9 cellular contexts compared by ENCODE assay signal in the genomic region with DNA sequence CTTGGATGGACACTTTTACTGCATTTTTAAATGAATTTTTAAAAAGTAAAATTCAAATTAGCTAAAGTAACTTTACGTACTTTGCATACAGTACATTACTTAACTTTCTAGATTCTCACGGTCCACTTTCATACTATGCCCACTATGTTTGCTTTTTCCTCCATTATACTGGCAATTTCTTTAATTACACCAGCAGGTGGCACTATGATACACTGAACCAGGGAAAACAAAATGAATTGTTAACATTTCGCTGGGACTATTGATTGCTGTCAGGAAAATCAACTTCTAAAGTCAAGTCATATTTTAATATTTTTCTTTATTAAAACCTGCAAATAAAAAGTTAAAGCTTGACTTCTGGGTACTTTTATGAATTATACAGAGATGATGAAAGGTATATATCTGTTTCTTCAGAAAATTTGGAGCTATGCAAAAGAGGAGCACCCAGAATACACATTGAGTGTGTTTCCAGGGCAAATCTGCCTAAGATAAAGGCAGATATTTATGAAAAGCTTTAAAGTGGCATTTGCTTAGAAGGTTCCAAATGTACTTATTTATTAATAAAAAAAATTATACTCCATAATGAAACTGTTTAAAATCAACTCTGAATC. TPM values are rescaled to one million over a fixed set of nuclear protein-coding genes. Genes with fewer than 3 reads are reported as not detected.
DNase-seq lines count a peak whose midpoint lies in the region; ATAC-seq and TF ChIP-seq lines count a peak whose summit lies in the region.
"Had no signal": no experiment of that assay in that cellular context is flagged by ENCODE, and none has a peak within 500 bp of the region (broad histone marks: within the 10 kb centered on the region; RNA-seq: fewer than 3 reads in every experiment).

No MANE protein-coding gene starts in this region.

- CTCF ChIA-PET in PC-3 (lab: Charles Lee), result interaction anchor here (0.7 to 1.7 kb wide), 2 partner anchors 594 to 707 kb away, joined by 3 to 10 read pairs; no protein-coding TSS in a partner anchor

- no peaks in the 10 kb centered on the region for H3K4me1 ChIP-seq in PC-3 (ENCODE audit: insufficient read depth, low read length)

- no peak overlapping the region for H3K4me3 Mint-ChIP-seq in natural killer cell treated with Interleukin-12 subunit alpha and Interleukin-12 subunit beta and Interleukin-15 and Interleukin-18, amount 100 ng/mL, for 72 hours

- no peaks in the 10 kb centered on the region for H3K9me2 ChIP-seq in PC-3 (replicated peaks; ENCODE audit: low read length)

- H2AFZ ChIP-seq in PC-3 (ENCODE audit: low read length), result peak overlapping the region; percentile 42

- H3K4me3 ChIP-seq in PC-3 (ENCODE audit: low read length), result no peak overlapping the region

- H3K79me2 ChIP-seq in PC-3 (ENCODE audit: low read length), result no peaks in the 10 kb centered on the region

- no peaks in the 10 kb centered on the region for H3F3A ChIP-seq in PC-3 (ENCODE audit: low read length, unreplicated experiment)

- H3K4me1 Mint-ChIP-seq in natural killer cell treated with Interleukin-12 subunit alpha and Interleukin-12 subunit beta and Interleukin-15 and Interleukin-18, amount 100 ng/mL, for 72 hours (ENCODE audit: low read depth in 2 of 2), result peaks cover 0 to 3% of the 10 kb centered on the region in 2 donors

- no peak overlapping the region for H3K27ac ChIP-seq in PC-3 (ENCODE audit: low read length)

- no peaks in the 10 kb centered on the region for H3K27me3 ChIP-seq in PC-3 (ENCODE audit: low read length)

- H3K4me2 ChIP-seq in PC-3 (ENCODE audit: low read length), result peak overlapping the region; percentile 39; the same call in 1 of the 2 replicates

- POLR2A ChIA-PET in PC-3 (lab: Charles Lee; ENCODE audit: unreplicated experiment), result no interaction called here

- H3K36me3 Mint-ChIP-seq in natural killer cell treated with Interleukin-12 subunit alpha and Interleukin-12 subunit beta and Interleukin-15 and Interleukin-18, amount 100 ng/mL, for 72 hours, result no peaks in the 10 kb centered on the region

- H3K36me3 ChIP-seq in PC-3 (ENCODE audit: low read depth, low read length), result no peaks in the 10 kb centered on the region

- H3K27ac Mint-ChIP-seq in natural killer cell treated with Interleukin-12 subunit alpha and Interleukin-12 subunit beta and Interleukin-15 and Interleukin-18, amount 100 ng/mL, for 72 hours, result no peak overlapping the region

- ATAC-seq in GM19463 (IDR thresholded peaks at IDR 0.05; ENCODE audit: unreplicated experiment) (peak; percentile 87), HG03521 (IDR thresholded peaks at IDR 0.05; ENCODE audit: unreplicated experiment) (peak; percentile 73), PC-3 (peak; percentile 80), esophagus mucosa (no peak)
- ATAC-seq in natural killer cell treated with Interleukin-12 subunit alpha and Interleukin-12 subunit beta and Interleukin-15 and Interleukin-18, amount 100 ng/mL, for 72 hours, result peak in 1 of 2 donors; percentile 56

- BruUV-seq in PC-3 (replicated peaks; lab: Mats Ljungman, UMichigan), result no TSS peak

- H3K9me3 Mint-ChIP-seq in natural killer cell treated with Interleukin-12 subunit alpha and Interleukin-12 subunit beta and Interleukin-15 and Interleukin-18, amount 100 ng/mL, for 72 hours, result no peaks in the 10 kb centered on the region

- peak; percentile 92 for TF ChIP-seq CTCF in PC-3 (conservative IDR thresholded peaks at IDR 0.05; ENCODE audit: low read depth, low read length)

- peak overlapping the region; percentile 7; the same call in 1 of the 2 replicates for H3K9ac ChIP-seq in PC-3 (ENCODE audit: low read length)

- no peaks in the 10 kb centered on the region for H3K27me3 Mint-ChIP-seq in natural killer cell treated with Interleukin-12 subunit alpha and Interleukin-12 subunit beta and Interleukin-15 and Interleukin-18, amount 100 ng/mL, for 72 hours

- no peaks in the 10 kb centered on the region for H3K9me3 ChIP-seq in PC-3 (ENCODE audit: low read length)

- DNase-seq in NCI-H510A treated with DMSO at 0.1 percent for 48 hours (lab: John Stamatoyannopoulos, UW) (peak; percentile 61), NCI-H510A (lab: John Stamatoyannopoulos, UW) (no peak), PC-3 (peak; percentile 80), dermis microvascular lymphatic vessel endothelial cell (ENCODE audit: low read depth in 2 of 2) (peak; percentile 30 to 49)
- DNase-seq in natural killer cell treated with Interleukin-12 subunit alpha and Interleukin-12 subunit beta and Interleukin-15 and Interleukin-18, amount 100 ng/mL, for 72 hours (ENCODE audit: low spot score), result peak; percentile 63

- intact Hi-C loops in PC-3 (cut with micrococcal nuclease), result loop anchor here (1.0 to 10.0 kb wide), 6 partner anchors 35 to 705 kb away; no protein-coding TSS in a partner anchor

- no peaks in the 10 kb centered on the region for H4K20me1 ChIP-seq in PC-3 (ENCODE audit: low read length)

RNA-seq across cellular contexts. Expression of a gene that starts 21.8 kb away (rescaled TPM):
- total RNA-seq in PC-3 (2014; rRNA removed) (not detected in 2 replicates), dermis microvascular lymphatic vessel endothelial cell (not detected in 2 replicates), esophagus mucosa (not detected)
- not detected for total RNA-seq in natural killer cell treated with Interleukin-12 subunit alpha and Interleukin-12 subunit beta and Interleukin-15 and Interleukin-18, amount 100 ng/mL, for 72 hours
- total RNA-seq: urinary bladder had no signal
